Comparison of ENCODE assay signal across 8 cellular contexts in genomic region chr6:33418690-33419291, GRCh38. TPM values are rescaled to one million over a fixed set of nuclear protein-coding genes. Genes with fewer than 3 reads are reported as not detected.
DNase-seq lines count a peak whose midpoint lies in the region; ATAC-seq, FAIRE-seq and TF ChIP-seq lines count a peak whose summit lies in the region.

No MANE protein-coding gene starts in this region.

- intact Hi-C loops in kidney (cut with DNase I): no loop called here

- H3K4me1 ChIP-seq in kidney (ENCODE audit: control insufficient read depth in 1 of 2, insufficient read depth in 1 of 2, low read depth in 1 of 2, low read length in 2 of 2): peaks cover 5 to 21% of the 10 kb centered on the region in 2 donors
- H3K4me1 ChIP-seq in subcutaneous abdominal adipose tissue (ENCODE audit: control insufficient read depth in 5 of 5, insufficient read depth in 5 of 5, low read length in 5 of 5): peaks cover 10 to 41% (median 35%) of the 10 kb centered on the region in 5 donors

- peak overlapping the region; percentile 14 to 85 for H3K9ac ChIP-seq in kidney (ENCODE audit: low read length in 2 of 2)
- peak overlapping the region; percentile 53 to 79 (median 70) for H3K9ac ChIP-seq in subcutaneous abdominal adipose tissue (ENCODE audit: low read length in 5 of 5)

- H3K27ac ChIP-seq in kidney (ENCODE audit: low read depth in 2 of 2, low read length in 2 of 2) (peak overlapping the region; percentile 90 to 98), subcutaneous abdominal adipose tissue (ENCODE audit: low read depth, low read length) (peak overlapping the region; percentile 76)

- peaks cover 0 to 3% (median 0%) of the 10 kb centered on the region in 5 donors for H3K27me3 ChIP-seq in subcutaneous abdominal adipose tissue (ENCODE audit: control insufficient read depth in 5 of 5, insufficient read depth in 4 of 5, low read length in 5 of 5)

- peak overlapping the region; percentile 67 for H3K4me3 ChIP-seq in Jurkat, Clone E6-1 (ENCODE audit: low read length)
- H3K4me3 ChIP-seq in kidney (ENCODE audit: low read length in 2 of 2): peak overlapping the region; percentile 58 to 73
- H3K4me3 ChIP-seq in subcutaneous abdominal adipose tissue (ENCODE audit: low read depth in 1 of 5, low read length in 5 of 5): peak overlapping the region; percentile 58 to 86 (median 80)

- TF ChIP-seq CTCF in kidney (IDR thresholded peaks at IDR 0.05; ENCODE audit: borderline replicate concordance, extremely low read depth, insufficient read depth): no peak

- H3K36me3 ChIP-seq in kidney (ENCODE audit: control insufficient read depth in 1 of 2, insufficient read depth in 2 of 2, low read length in 2 of 2) (peaks cover 11 to 13% of the 10 kb centered on the region in 2 donors), subcutaneous abdominal adipose tissue (ENCODE audit: control insufficient read depth in 5 of 5, insufficient read depth in 5 of 5, low read length in 5 of 5) (peaks cover 0 to 29% (median 23%) of the 10 kb centered on the region in 5 donors)

- no peak for FAIRE-seq in kidney (lab: Jason Lieb, UNC)

- no peak for ATAC-seq in HG02571 (IDR thresholded peaks at IDR 0.05; ENCODE audit: unreplicated experiment)

- H3K9me3 ChIP-seq in kidney (ENCODE audit: control insufficient read depth in 1 of 2, low read length in 2 of 2) (no peaks in the 10 kb centered on the region), subcutaneous abdominal adipose tissue (ENCODE audit: control insufficient read depth in 5 of 5, low read length in 5 of 5) (no peaks in the 10 kb centered on the region)

- DNase-seq in ACHN (peak; percentile 25), amniotic epithelial cell (ENCODE audit: low read depth) (peak; percentile 75), kidney (no peak), NCI-H1436 treated with DMSO at 0.1 percent for 48 hours (lab: John Stamatoyannopoulos, UW) (no peak), Ammon's horn (ENCODE audit: low spot score) (no peak)
- DNase-seq in Jurkat, Clone E6-1 (ENCODE audit: low read depth, low spot score): no peak

- in situ Hi-C loops in ACHN (cut with HindIII; ENCODE audit: low pct_ligation_motif_present, low pct_unique_long_range_greater_than_20kb, low sequenced_read_pairs): no loop called here

RNA-seq across cellular contexts. Expression of gene CUTA, which starts 0.9 kb away (rescaled TPM):
- polyA plus RNA-seq in Jurkat, Clone E6-1 (2012; ENCODE audit: insufficient read depth, insufficient read length): 264 TPM
- total RNA-seq in kidney: 163 TPM
- polyA plus RNA-seq in kidney (ENCODE audit: insufficient read depth, low read depth, low replicate concordance): 433 TPM

RNA-seq across cellular contexts. Expression of gene SYNGAP1, which starts 1.1 kb away (rescaled TPM):
- polyA plus RNA-seq in Jurkat, Clone E6-1 (2012; ENCODE audit: insufficient read depth, insufficient read length): 30.1 TPM
- 17.8 TPM for total RNA-seq in kidney
- 2.7 TPM for polyA plus RNA-seq in kidney (ENCODE audit: insufficient read depth, low read depth, low replicate concordance)

RNA-seq across cellular contexts. Expression of gene PHF1, which starts 8.0 kb away (rescaled TPM):
- polyA plus RNA-seq in Jurkat, Clone E6-1 (2012; ENCODE audit: insufficient read depth, insufficient read length): 48.0 TPM
- total RNA-seq in kidney: 63.8 TPM
- polyA plus RNA-seq in kidney (ENCODE audit: insufficient read depth, low read depth, low replicate concordance): 87.6 TPM

RNA-seq across cellular contexts. Expression of gene KIFC1, which starts 27.2 kb away (rescaled TPM):
- polyA plus RNA-seq in Jurkat, Clone E6-1 (2012; ENCODE audit: insufficient read depth, insufficient read length): 111 TPM
- total RNA-seq in kidney: 2.3 TPM
- polyA plus RNA-seq in kidney (ENCODE audit: insufficient read depth, low read depth, low replicate concordance): not detected

RNA-seq across cellular contexts. Expression of gene ZBTB9, which starts 35.6 kb away (rescaled TPM):
- polyA plus RNA-seq in Jurkat, Clone E6-1 (2012; ENCODE audit: insufficient read depth, insufficient read length): 12.7 TPM
- total RNA-seq in kidney: 11.5 TPM
- 6.4 TPM for polyA plus RNA-seq in kidney (ENCODE audit: insufficient read depth, low read depth, low replicate concordance)

Comparison
In these comparisons a context has a peak if more than half of its experiments do, and no peak if none do; other contexts are left out.
1. DNase-seq: peak in ACHN (single experiment) and amniotic epithelial cell (single experiment); none in Jurkat, Clone E6-1 (single experiment), kidney (single experiment), NCI-H1436 treated with DMSO at 0.1 percent for 48 hours (single experiment) and Ammon's horn (single experiment).
2. Peak in every context shown above with its lines, with median percentiles within 50 percentile points of each other: H3K4me3 ChIP-seq.